In genomic region chr9:20980713-20981481, GRCh38 we compare ENCODE assay signal across 8 cellular contexts. TPM values are rescaled to one million over a fixed set of nuclear protein-coding genes. Genes with fewer than 3 reads are reported as not detected.
A peak's percentile ranks its signal among the peaks of the same experiment; 100 is the strongest.
DNase-seq lines count a peak whose midpoint lies in the region; ATAC-seq and TF ChIP-seq lines count a peak whose summit lies in the region.
"Had no signal": no experiment of that assay in that cellular context is flagged by ENCODE, and none has a peak within 500 bp of the region (broad histone marks: within the 10 kb centered on the region; RNA-seq: fewer than 3 reads in every experiment).

No MANE protein-coding gene starts in this region.

- H3K4me3 ChIP-seq in neutrophil (ENCODE audit: low read depth in 1 of 2, low read length in 1 of 2), result peak overlapping the region in 1 of 2 experiments; percentile 11
- no peak overlapping the region for H3K4me3 ChIP-seq in CD8-positive, alpha-beta T cell (ENCODE audit: low read depth, low read length)

- peaks cover 39 to 55% of the 10 kb centered on the region in 2 experiments for H3K4me1 ChIP-seq in neutrophil (ENCODE audit: control insufficient read depth in 1 of 2, insufficient read depth in 1 of 2, low read depth in 1 of 2, low read length in 1 of 2)
- H3K4me1 ChIP-seq in CD8-positive, alpha-beta T cell (ENCODE audit: insufficient read depth, low read length), result no peaks in the 10 kb centered on the region

- peak overlapping the region; percentile 91 for H3K27ac ChIP-seq in neutrophil
- no peak overlapping the region for H3K27ac ChIP-seq in CD8-positive, alpha-beta T cell (ENCODE audit: low read depth, low read length)

- peaks cover 61% of the 10 kb centered on the region for H3K36me3 Mint-ChIP-seq in CD8-positive, alpha-beta T cell

- peak; percentile 83 for ATAC-seq in GM19351 (IDR thresholded peaks at IDR 0.05; ENCODE audit: unreplicated experiment)
- ATAC-seq in HG03342 (IDR thresholded peaks at IDR 0.05; ENCODE audit: unreplicated experiment), result peak; percentile 85
- ATAC-seq in CD8-positive, alpha-beta T cell, result no peak

- H3K9me3 ChIP-seq in neutrophil, result no peaks in the 10 kb centered on the region
- H3K9me3 ChIP-seq in CD8-positive, alpha-beta T cell (ENCODE audit: low read length), result no peaks in the 10 kb centered on the region

- no peaks in the 10 kb centered on the region for H3K27me3 Mint-ChIP-seq in CD8-positive, alpha-beta T cell (ENCODE audit: low read depth)
- H3K27me3 Mint-ChIP-seq: activated B cell treated with CpG ODN at 0.5 μM for 24 hours had no signal

- peak; percentile 82 for DNase-seq in astrocyte of the hippocampus (ENCODE audit: low read depth, low spot score)
- no peak for DNase-seq in CD8-positive, alpha-beta T cell
- no peak for DNase-seq in iPS-NIHi7 (ENCODE audit: extremely low spot score)
- no peak for DNase-seq in GM19238 (ENCODE audit: insufficient read length, low spot score)
- DNase-seq: activated B cell treated with CpG ODN at 0.5 μM for 24 hours had no signal

- POLR2A ChIA-PET in CD8-positive, alpha-beta T cell (lab: Charles Lee), result interaction anchor here (1.0 to 1.1 kb wide), 3 partner anchors 19 to 116 kb away, joined by 3 read pairs; partner anchors contain the start of gene HACD4

- peaks cover 4% of the 10 kb centered on the region for H3K4me1 Mint-ChIP-seq in CD8-positive, alpha-beta T cell (ENCODE audit: low read depth)

- H3K4me3 Mint-ChIP-seq in CD8-positive, alpha-beta T cell, result no peak overlapping the region
- H3K4me3 Mint-ChIP-seq: activated B cell treated with CpG ODN at 0.5 μM for 24 hours had no signal

- H3K27me3 ChIP-seq in neutrophil, result no peaks in the 10 kb centered on the region
- no peaks in the 10 kb centered on the region for H3K27me3 ChIP-seq in CD8-positive, alpha-beta T cell (ENCODE audit: insufficient read depth, low read length)

- TF ChIP-seq CTCF in neutrophil (IDR thresholded peaks at IDR 0.05), result no peak
- no peak for TF ChIP-seq CTCF in CD8-positive, alpha-beta T cell (IDR thresholded peaks at IDR 0.05)

- CTCF ChIA-PET in CD8-positive, alpha-beta T cell (lab: Charles Lee), result interaction anchor here (0.8 kb wide), 1 partner anchor 130 kb away, joined by 3 read pairs; no protein-coding TSS in a partner anchor

- no peaks in the 10 kb centered on the region for H3K36me3 ChIP-seq in neutrophil
- no peaks in the 10 kb centered on the region for H3K36me3 ChIP-seq in CD8-positive, alpha-beta T cell (ENCODE audit: insufficient read depth, low read length)

- no peaks in the 10 kb centered on the region for H3K9me3 Mint-ChIP-seq in CD8-positive, alpha-beta T cell
- H3K9me3 Mint-ChIP-seq: activated B cell treated with CpG ODN at 0.5 μM for 24 hours had no signal

- H3K27ac Mint-ChIP-seq in CD8-positive, alpha-beta T cell, result no peak overlapping the region
- H3K27ac Mint-ChIP-seq: activated B cell treated with CpG ODN at 0.5 μM for 24 hours had no signal

- intact Hi-C loops in CD8-positive, alpha-beta T cell (cut with DNase I, micrococcal nuclease), result no loop called here

RNA-seq across cellular contexts. Expression of gene HACD4, which starts 50.5 kb away (rescaled TPM):
- total RNA-seq in CD8-positive, alpha-beta T cell, result 1 to 10 TPM; 5.9 to 6.3 TPM
